ENCODE assay signal across 8 cellular contexts in the genomic region with DNA sequence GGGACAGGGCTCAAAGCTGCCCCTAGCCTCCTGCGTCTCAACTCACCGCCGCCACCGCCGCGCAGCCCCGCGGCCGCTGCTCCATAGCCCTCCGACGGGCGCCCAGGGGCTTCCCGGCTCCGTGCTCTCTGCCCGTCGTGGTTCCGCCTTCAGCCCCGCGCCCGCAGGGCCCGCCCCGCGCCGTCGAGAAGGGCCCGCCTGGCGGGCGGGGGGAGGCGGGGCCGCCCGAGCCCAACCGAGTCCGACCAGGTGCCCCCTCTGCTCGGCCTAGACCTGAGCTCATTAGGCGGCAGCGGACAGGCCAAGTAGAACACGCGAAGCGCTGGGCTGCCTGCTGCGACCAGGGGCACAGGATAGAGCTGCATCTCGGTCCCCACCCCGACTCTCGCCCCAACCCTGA. TPM values are rescaled to one million over a fixed set of nuclear protein-coding genes. Genes with fewer than 3 reads are reported as not detected.
DNase-seq lines count a peak whose midpoint lies in the region; ATAC-seq and TF ChIP-seq lines count a peak whose summit lies in the region.

A gene with protein sequence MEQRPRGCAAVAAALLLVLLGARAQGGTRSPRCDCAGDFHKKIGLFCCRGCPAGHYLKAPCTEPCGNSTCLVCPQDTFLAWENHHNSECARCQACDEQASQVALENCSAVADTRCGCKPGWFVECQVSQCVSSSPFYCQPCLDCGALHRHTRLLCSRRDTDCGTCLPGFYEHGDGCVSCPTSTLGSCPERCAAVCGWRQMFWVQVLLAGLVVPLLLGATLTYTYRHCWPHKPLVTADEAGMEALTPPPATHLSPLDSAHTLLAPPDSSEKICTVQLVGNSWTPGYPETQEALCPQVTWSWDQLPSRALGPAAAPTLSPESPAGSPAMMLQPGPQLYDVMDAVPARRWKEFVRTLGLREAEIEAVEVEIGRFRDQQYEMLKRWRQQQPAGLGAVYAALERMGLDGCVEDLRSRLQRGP (minus strand): TSS at position 151 of the 400 bp plus-strand sequence. CDS start 66 bp downstream, at position 85.

- ATAC-seq in CD8-positive, alpha-beta T cell: peak; percentile 65
- no peak for ATAC-seq in HG02642 (IDR thresholded peaks at IDR 0.05; ENCODE audit: poor library complexity, unreplicated experiment)
- ATAC-seq in GM18861 (IDR thresholded peaks at IDR 0.05; ENCODE audit: unreplicated experiment): no peak

- peak within 1 kb of the TSS; percentile 95 for H3K27ac Mint-ChIP-seq in CD8-positive, alpha-beta T cell
- H3K27ac Mint-ChIP-seq in chondrocyte (ENCODE audit: unreplicated experiment): no peak within 1 kb of the TSS

- H3K79me1 ChIP-seq in neuronal stem cell (ENCODE audit: low read depth, low read length): no peaks in the 10 kb centered on the region

- no peak for TF ChIP-seq CTCF in CD8-positive, alpha-beta T cell (IDR thresholded peaks at IDR 0.05)
- no peak for TF ChIP-seq CTCF in chondrocyte (IDR thresholded peaks at IDR 0.05)

- no peak within 1 kb of the TSS for H2AFZ ChIP-seq in neuronal stem cell (ENCODE audit: low read length)

- H4K8ac ChIP-seq in neuronal stem cell (ENCODE audit: low read depth, low read length): no peak within 1 kb of the TSS

- POLR2A ChIA-PET in CD8-positive, alpha-beta T cell (lab: Charles Lee): interaction anchor here (0.7 to 1.7 kb wide), 4 partner anchors 10 to 25 kb away, joined by 3 to 6 read pairs (median 4); no protein-coding TSS in a partner anchor

- peak within 1 kb of the TSS; percentile 85 for H3K23ac ChIP-seq in neuronal stem cell (ENCODE audit: low read depth, low read length, poor library complexity)

- CTCF ChIA-PET in CD8-positive, alpha-beta T cell (lab: Charles Lee): interaction anchor here (0.9 to 3.8 kb wide), 5 partner anchors 11 to 42 kb away, joined by 3 to 23 read pairs (median 4); no protein-coding TSS in a partner anchor

- H2BK120ac ChIP-seq in neuronal stem cell (ENCODE audit: low read depth, low read length): no peak within 1 kb of the TSS

- H3K36me3 ChIP-seq in CD8-positive, alpha-beta T cell (ENCODE audit: insufficient read depth, low read length): peaks cover 22% of the 10 kb centered on the region
- H3K36me3 ChIP-seq in neuronal stem cell (replicated peaks in 1 of 2; ENCODE audit: control insufficient read depth in 2 of 2, insufficient read depth in 2 of 2, low read length in 2 of 2): peaks cover 27 to 64% of the 10 kb centered on the region in 2 donors

- peaks cover 32% of the 10 kb centered on the region for H3K36me3 Mint-ChIP-seq in CD8-positive, alpha-beta T cell
- peaks cover 30% of the 10 kb centered on the region for H3K36me3 Mint-ChIP-seq in chondrocyte (ENCODE audit: low read depth)

- H3K9me3 Mint-ChIP-seq in CD8-positive, alpha-beta T cell: no peaks in the 10 kb centered on the region
- H3K9me3 Mint-ChIP-seq in chondrocyte (ENCODE audit: low read depth): no peaks in the 10 kb centered on the region

- peak; percentile 18 to 75 (median 51) for DNase-seq in CD8-positive, alpha-beta T cell
- DNase-seq in activated CD4-positive, alpha-beta T cell treated with anti-CD3 and anti-CD28 coated beads for 4 hours: peak; percentile 55 to 70
- no peak for DNase-seq in chondrocyte (ENCODE audit: low spot score)
- no peak for DNase-seq in neuronal stem cell (ENCODE audit: low spot score)
- no peak for DNase-seq in NCI-H345 (lab: John Stamatoyannopoulos, UW)
- no peak for DNase-seq in NCI-H774 (lab: John Stamatoyannopoulos, UW)

- no peak within 1 kb of the TSS for H4K91ac ChIP-seq in neuronal stem cell (ENCODE audit: low read depth, low read length, poor library complexity)

- peak within 1 kb of the TSS; percentile 93 for H3K18ac ChIP-seq in neuronal stem cell (ENCODE audit: low read length)

- H2BK15ac ChIP-seq in neuronal stem cell (ENCODE audit: low read length): no peak within 1 kb of the TSS

- no peak within 1 kb of the TSS for H3K4ac ChIP-seq in neuronal stem cell (ENCODE audit: low read length)

- H2AK5ac ChIP-seq in neuronal stem cell (ENCODE audit: low read depth, low read length): peak within 1 kb of the TSS; percentile 75

- H3K4me1 Mint-ChIP-seq in CD8-positive, alpha-beta T cell (ENCODE audit: low read depth): peaks cover 30% of the 10 kb centered on the region
- H3K4me1 Mint-ChIP-seq in chondrocyte (ENCODE audit: low read depth): no peaks in the 10 kb centered on the region

- H3K14ac ChIP-seq in neuronal stem cell (ENCODE audit: low read length): peak within 1 kb of the TSS; percentile 89

- intact Hi-C loops in CD8-positive, alpha-beta T cell (cut with DNase I, micrococcal nuclease): loop anchor here in 1 of 2 experiments (1.0 kb wide), 2 partner anchors 9 to 11 kb away; no protein-coding TSS in a partner anchor

- H3K4me3 Mint-ChIP-seq in CD8-positive, alpha-beta T cell: peak within 1 kb of the TSS; percentile 91
- H3K4me3 Mint-ChIP-seq in chondrocyte (ENCODE audit: unreplicated experiment): no peak within 1 kb of the TSS

- H3K27me3 ChIP-seq in CD8-positive, alpha-beta T cell (ENCODE audit: insufficient read depth, low read length): no peaks in the 10 kb centered on the region
- H3K27me3 ChIP-seq in neuronal stem cell (ENCODE audit: control insufficient read depth in 3 of 3, insufficient read depth in 3 of 3, low read depth in 1 of 3, low read length in 3 of 3): peaks cover 0 to 11% (median 0%) of the 10 kb centered on the region in 3 experiments

- H2BK12ac ChIP-seq in neuronal stem cell (ENCODE audit: low read length): no peak within 1 kb of the TSS

- H3K27ac ChIP-seq in CD8-positive, alpha-beta T cell (ENCODE audit: low read depth, low read length): peak within 1 kb of the TSS; percentile 72
- no peak within 1 kb of the TSS for H3K27ac ChIP-seq in neuronal stem cell (replicated peaks; ENCODE audit: low read length)

- no CpG with 5 or more reads among the region's 43 CpGs for whole genome bisulfite sequencing in neuronal stem cell (ENCODE audit: extremely low coverage in 2 of 2, insufficient read length in 2 of 2, insufficient replicate concordance in 1 of 2), 2 donors

- peak within 1 kb of the TSS; percentile 11 for H3K4me2 ChIP-seq in neuronal stem cell (ENCODE audit: insufficient read depth, low read length, poor library complexity, severe bottlenecking)

- H3K27me3 Mint-ChIP-seq in CD8-positive, alpha-beta T cell (ENCODE audit: low read depth): no peaks in the 10 kb centered on the region
- H3K27me3 Mint-ChIP-seq in chondrocyte (ENCODE audit: low read depth): no peaks in the 10 kb centered on the region

- peak within 1 kb of the TSS; percentile 95 for H3K4me3 ChIP-seq in CD8-positive, alpha-beta T cell (ENCODE audit: low read depth, low read length)
- H3K4me3 ChIP-seq in neuronal stem cell (ENCODE audit: low read length in 2 of 2): no peak within 1 kb of the TSS

- H3K9me3 ChIP-seq in CD8-positive, alpha-beta T cell (ENCODE audit: low read length): no peaks in the 10 kb centered on the region
- H3K9me3 ChIP-seq in neuronal stem cell (replicated peaks in 1 of 2; ENCODE audit: control insufficient read depth in 2 of 2, insufficient read depth in 1 of 2, low read depth in 1 of 2, low read length in 2 of 2): peaks cover 0 to 3% of the 10 kb centered on the region in 2 donors

- H3K9ac ChIP-seq in neuronal stem cell (ENCODE audit: low read depth, low read length, poor library complexity): peak within 1 kb of the TSS; percentile 21

- H3K4me1 ChIP-seq in CD8-positive, alpha-beta T cell (ENCODE audit: insufficient read depth, low read length): peaks cover 40% of the 10 kb centered on the region
- peaks cover 0 to 3% of the 10 kb centered on the region in 2 donors for H3K4me1 ChIP-seq in neuronal stem cell (ENCODE audit: control insufficient read depth in 2 of 2, insufficient read depth in 1 of 2, low read depth in 1 of 2, low read length in 2 of 2)

- H2BK5ac ChIP-seq in neuronal stem cell (ENCODE audit: low read length): peak within 1 kb of the TSS; percentile 24

RNA-seq across cellular contexts. Expression of the gene that starts here (rescaled TPM):
- total RNA-seq in CD8-positive, alpha-beta T cell: 100 to 1,000 TPM; 178 to 185 TPM
- total RNA-seq in chondrocyte: 20.1 to 32.4 TPM (median 21.4 TPM) in 3 replicates
- 14.5 TPM for polyA plus RNA-seq in neuronal stem cell (2013, experiment 1 of 2)
- 14.1 TPM for polyA plus RNA-seq in neuronal stem cell (2013, experiment 2 of 2)

Comparison
In these comparisons a context has a peak if more than half of its experiments do, and no peak if none do; other contexts are left out.
1. DNase-seq: peak in CD8-positive, alpha-beta T cell (7 of 7) and activated CD4-positive, alpha-beta T cell treated with anti-CD3 and anti-CD28 coated beads for 4 hours (2 of 2); none in chondrocyte (single experiment), neuronal stem cell (single experiment), NCI-H345 (single experiment) and NCI-H774 (single experiment).